Comparison of ENCODE assay signal across 9 cellular contexts in genomic region chr9:136728548-136729123, GRCh38. TPM values are rescaled to one million over a fixed set of nuclear protein-coding genes. Genes with fewer than 3 reads are reported as not detected.
DNase-seq lines count a peak whose midpoint lies in the region; ATAC-seq and TF ChIP-seq lines count a peak whose summit lies in the region.
"Had no signal": no experiment of that assay in that cellular context is flagged by ENCODE, and none has a peak within 500 bp of the region (broad histone marks: within the 10 kb centered on the region; RNA-seq: fewer than 3 reads in every experiment).

No MANE protein-coding gene starts in this region.

- peaks cover 27% of the 10 kb centered on the region for H3K36me3 ChIP-seq in CD4-positive, CD25-positive, alpha-beta regulatory T cell (ENCODE audit: control insufficient read depth, insufficient read depth, low read length)
- H3K36me3 ChIP-seq in hepatocyte (replicated peaks; ENCODE audit: insufficient read depth, low read depth) (no peaks in the 10 kb centered on the region), sigmoid colon (peaks cover 15 to 31% (median 23%) of the 10 kb centered on the region in 4 donors)

- no peak for TF ChIP-seq POLR2A in sigmoid colon (IDR thresholded peaks at IDR 0.05)

- H3K4me3 ChIP-seq in CD4-positive, CD25-positive, alpha-beta regulatory T cell (ENCODE audit: low read depth, low read length): no peak overlapping the region
- H3K4me3 ChIP-seq in hepatocyte (peak overlapping the region; percentile 82), sigmoid colon (peak overlapping the region; percentile 57 to 88 (median 64))

- peaks cover 24% of the 10 kb centered on the region for H3K36me3 Mint-ChIP-seq in CD4-positive, CD25-positive, alpha-beta regulatory T cell
- H3K36me3 Mint-ChIP-seq in activated naive CD8-positive, alpha-beta T cell treated with anti-CD3 and anti-CD28 coated beads, Interleukin-2, amount 10 ng/mL, durations not matched to agents 7 days and 5 days: peaks cover 15% of the 10 kb centered on the region

- intact Hi-C loops in sigmoid colon (cut with DNase I): no loop called here

- H3K4me1 Mint-ChIP-seq in CD4-positive, CD25-positive, alpha-beta regulatory T cell: peaks cover 6 to 37% (median 10%) of the 10 kb centered on the region in 4 donors
- H3K4me1 Mint-ChIP-seq in activated naive CD8-positive, alpha-beta T cell treated with anti-CD3 and anti-CD28 coated beads, Interleukin-2, amount 10 ng/mL, durations not matched to agents 7 days and 5 days: peaks cover 23% of the 10 kb centered on the region

- peak overlapping the region; percentile 98 for H3K4me2 ChIP-seq in hepatocyte

- no peak for TF ChIP-seq EP300 in sigmoid colon (IDR thresholded peaks at IDR 0.05)

- no peak overlapping the region for H3K27ac ChIP-seq in CD4-positive, CD25-positive, alpha-beta regulatory T cell (ENCODE audit: insufficient read depth, low read length, poor library complexity, severe bottlenecking)
- H3K27ac ChIP-seq in hepatocyte (no peak overlapping the region), sigmoid colon (peak overlapping the region; percentile 72 to 87 (median 80))

- 5% methylated on average over 51 of the region's 53 CpGs for WGBS in hepatocyte (ENCODE audit: low lambda C conversion rate, missing lambda C conversion rate)
- WGBS in sigmoid colon, 2 donors: 1 to 3% methylated on average over 53 of the region's 53 CpGs

- no peaks in the 10 kb centered on the region for H3K27me3 ChIP-seq in CD4-positive, CD25-positive, alpha-beta regulatory T cell (ENCODE audit: control insufficient read depth, insufficient read depth, low read length)
- H3K27me3 ChIP-seq in hepatocyte (no peaks in the 10 kb centered on the region), sigmoid colon (no peaks in the 10 kb centered on the region)

- H3K4me1 ChIP-seq in CD4-positive, CD25-positive, alpha-beta regulatory T cell (ENCODE audit: control insufficient read depth, insufficient read depth, low read length, poor library complexity, severe bottlenecking): peaks cover 35% of the 10 kb centered on the region
- H3K4me1 ChIP-seq in hepatocyte (ENCODE audit: insufficient read depth) (peaks cover 23% of the 10 kb centered on the region), sigmoid colon (peaks cover 0 to 43% (median 35%) of the 10 kb centered on the region in 4 donors)

- H3K4me3 Mint-ChIP-seq in CD4-positive, CD25-positive, alpha-beta regulatory T cell: peak overlapping the region in 3 of 4 donors; percentile 60 to 76 (median 72)
- peak overlapping the region; percentile 42 for H3K4me3 Mint-ChIP-seq in activated naive CD8-positive, alpha-beta T cell treated with anti-CD3 and anti-CD28 coated beads, Interleukin-2, amount 10 ng/mL, durations not matched to agents 7 days and 5 days

- POLR2A ChIA-PET in activated naive CD8-positive, alpha-beta T cell treated with anti-CD3 and anti-CD28 coated beads, Interleukin-2, amount 10 ng/mL, durations not matched to agents 7 days and 5 days (lab: Charles Lee): interaction anchor here (0.6 to 4.0 kb wide), 27 partner anchors 9 to 619 kb away, joined by 3 to 52 read pairs (median 4); partner anchors contain the start of genes AGPAT2, AJM1, DIPK1B and LCN10

- no peaks in the 10 kb centered on the region for H3K9me3 ChIP-seq in CD4-positive, CD25-positive, alpha-beta regulatory T cell (ENCODE audit: control insufficient read depth in 2 of 2, low read length in 2 of 2)
- H3K9me3 ChIP-seq in hepatocyte (ENCODE audit: low read depth) (no peaks in the 10 kb centered on the region), sigmoid colon (no peaks in the 10 kb centered on the region)

- no peaks in the 10 kb centered on the region for H3K9me2 ChIP-seq in hepatocyte (replicated peaks; ENCODE audit: insufficient read depth)

- TF ChIP-seq CTCF in hepatocyte (IDR thresholded peaks at IDR 0.05; ENCODE audit: poor library complexity) (no peak), sigmoid colon (IDR thresholded peaks at IDR 0.05) (no peak)

- H3K27ac Mint-ChIP-seq in CD4-positive, CD25-positive, alpha-beta regulatory T cell: no peak overlapping the region
- H3K27ac Mint-ChIP-seq in activated naive CD8-positive, alpha-beta T cell treated with anti-CD3 and anti-CD28 coated beads, Interleukin-2, amount 10 ng/mL, durations not matched to agents 7 days and 5 days: no peak overlapping the region

- ATAC-seq in CD4-positive, CD25-positive, alpha-beta regulatory T cell (ENCODE audit: low read depth in 2 of 2): peak in 1 of 2 donors; percentile 2
- ATAC-seq in GM19372 (IDR thresholded peaks at IDR 0.05; ENCODE audit: low read depth, unreplicated experiment) (peak; percentile 3), HG03521 (IDR thresholded peaks at IDR 0.05; ENCODE audit: unreplicated experiment) (peak; percentile 22)
- ATAC-seq in activated naive CD8-positive, alpha-beta T cell treated with anti-CD3 and anti-CD28 coated beads, Interleukin-2, amount 10 ng/mL, durations not matched to agents 7 days and 5 days (ENCODE audit: low read depth): peak; percentile 12

- peak in 1 of 3 donors; percentile 20 for DNase-seq in CD4-positive, CD25-positive, alpha-beta regulatory T cell
- peak; percentile 57 for DNase-seq in activated naive CD8-positive, alpha-beta T cell treated with anti-CD3 and anti-CD28 coated beads, Interleukin-2, amount 10 ng/mL, durations not matched to agents 7 days and 5 days
- DNase-seq in hepatocyte (ENCODE audit: low spot score) (no peak), sigmoid colon (no peak), germinal center (ENCODE audit: low spot score) (no peak), NCI-H510A treated with DMSO at 0.1 percent for 48 hours (lab: John Stamatoyannopoulos, UW) (no peak)

- peak overlapping the region; percentile 91 for H2AFZ ChIP-seq in hepatocyte

- peaks cover 55% of the 10 kb centered on the region for H3K79me2 ChIP-seq in hepatocyte

- peaks cover 43% of the 10 kb centered on the region for H4K20me1 ChIP-seq in hepatocyte (ENCODE audit: insufficient read depth, poor library complexity, severe bottlenecking)

- H3K27me3 Mint-ChIP-seq in CD4-positive, CD25-positive, alpha-beta regulatory T cell: peaks cover 9% of the 10 kb centered on the region
- H3K27me3 Mint-ChIP-seq in activated naive CD8-positive, alpha-beta T cell treated with anti-CD3 and anti-CD28 coated beads, Interleukin-2, amount 10 ng/mL, durations not matched to agents 7 days and 5 days: peaks cover 2% of the 10 kb centered on the region

- peaks cover 0 to 3% (median 0%) of the 10 kb centered on the region in 7 donors for H3K9me3 Mint-ChIP-seq in CD4-positive, CD25-positive, alpha-beta regulatory T cell
- H3K9me3 Mint-ChIP-seq in activated naive CD8-positive, alpha-beta T cell treated with anti-CD3 and anti-CD28 coated beads, Interleukin-2, amount 10 ng/mL, durations not matched to agents 7 days and 5 days: no peaks in the 10 kb centered on the region

RNA-seq across cellular contexts. Expression of gene LCN10, which starts 14.1 kb away (rescaled TPM):
- total RNA-seq in CD4-positive, CD25-positive, alpha-beta regulatory T cell: 0.30 TPM
- 1 to 10 TPM; 1.6 to 3.9 (median 3.0) TPM for polyA plus RNA-seq in CD4-positive, CD25-positive, alpha-beta regulatory T cell
- total RNA-seq in activated naive CD8-positive, alpha-beta T cell treated with anti-CD3 and anti-CD28 coated beads, Interleukin-2, amount 10 ng/mL, durations not matched to agents 7 days and 5 days: 1 to 10 TPM in 1 of 2 experiments, under 1 TPM in 1; 1.00 to 1.0 TPM
- total RNA-seq in hepatocyte: not detected in 2 replicates
- polyA plus RNA-seq in hepatocyte: not detected in 2 replicates
- 1 to 10 TPM; 1.5 to 6.4 (median 2.1) TPM for total RNA-seq in sigmoid colon
- 1 to 10 TPM; 1.2 to 9.2 (median 1.8) TPM for polyA plus RNA-seq in sigmoid colon
- total RNA-seq: SK-MEL-5 had no signal

RNA-seq across cellular contexts. Expression of gene DIPK1B, which starts 16.3 kb away (rescaled TPM):
- 1.3 TPM for total RNA-seq in CD4-positive, CD25-positive, alpha-beta regulatory T cell
- polyA plus RNA-seq in CD4-positive, CD25-positive, alpha-beta regulatory T cell: under 1 TPM in 1 of 4 donors, not detected in 3; 0.16 TPM
- under 1 TPM in 1 of 2 experiments, not detected in 1; 0.11 TPM for total RNA-seq in activated naive CD8-positive, alpha-beta T cell treated with anti-CD3 and anti-CD28 coated beads, Interleukin-2, amount 10 ng/mL, durations not matched to agents 7 days and 5 days
- total RNA-seq in hepatocyte (31.7 and 33.3 TPM in 2 replicates), sigmoid colon (10 to 100 TPM in 3 of 4 donors, 1 to 10 TPM in 1; 9.6 to 18.3 (median 14.3) TPM)
- polyA plus RNA-seq in hepatocyte (39.4 and 47.3 TPM in 2 replicates), sigmoid colon (1 to 10 TPM in 1 of 3 donors, under 1 TPM in 2; 0.23 to 6.5 (median 0.60) TPM)

RNA-seq across cellular contexts. Expression of gene LCN6, which starts 19.7 kb away (rescaled TPM):
- total RNA-seq in CD4-positive, CD25-positive, alpha-beta regulatory T cell: not detected
- not detected for polyA plus RNA-seq in CD4-positive, CD25-positive, alpha-beta regulatory T cell
- not detected for total RNA-seq in activated naive CD8-positive, alpha-beta T cell treated with anti-CD3 and anti-CD28 coated beads, Interleukin-2, amount 10 ng/mL, durations not matched to agents 7 days and 5 days
- total RNA-seq in hepatocyte (not detected in 2 replicates), sigmoid colon (10 to 100 TPM in 1 of 4 donors, 1 to 10 TPM in 3; 1.2 to 19.1 (median 8.1) TPM)
- polyA plus RNA-seq in hepatocyte (not detected in 2 replicates), sigmoid colon (1 to 10 TPM; 2.3 to 5.9 (median 4.2) TPM)
- total RNA-seq: SK-MEL-5 had no signal

RNA-seq across cellular contexts. Expression of gene LCN8, which starts 29.4 kb away (rescaled TPM):
- total RNA-seq in CD4-positive, CD25-positive, alpha-beta regulatory T cell: not detected
- polyA plus RNA-seq in CD4-positive, CD25-positive, alpha-beta regulatory T cell: not detected
- not detected for total RNA-seq in activated naive CD8-positive, alpha-beta T cell treated with anti-CD3 and anti-CD28 coated beads, Interleukin-2, amount 10 ng/mL, durations not matched to agents 7 days and 5 days
- total RNA-seq in hepatocyte (not detected in 2 replicates), sigmoid colon (not detected)
- polyA plus RNA-seq in hepatocyte (not detected in 2 replicates), sigmoid colon (under 1 TPM in 1 of 3 donors, not detected in 2; 0.04 TPM)
- total RNA-seq: SK-MEL-5 had no signal

RNA-seq across cellular contexts. Expression of gene LCN15, which starts 35.7 kb away (rescaled TPM):
- total RNA-seq in CD4-positive, CD25-positive, alpha-beta regulatory T cell: not detected
- not detected for polyA plus RNA-seq in CD4-positive, CD25-positive, alpha-beta regulatory T cell
- not detected for total RNA-seq in activated naive CD8-positive, alpha-beta T cell treated with anti-CD3 and anti-CD28 coated beads, Interleukin-2, amount 10 ng/mL, durations not matched to agents 7 days and 5 days
- total RNA-seq in hepatocyte (1.5 and 35.9 TPM in 2 replicates), sigmoid colon (not detected)
- polyA plus RNA-seq in hepatocyte (0.85 and 1.4 TPM in 2 replicates), sigmoid colon (1 to 10 TPM in 2 of 3 donors, under 1 TPM in 1; 0.70 to 9.0 (median 6.6) TPM)

Comparison
In these comparisons a context has a peak if more than half of its experiments do, and no peak if none do; other contexts are left out.
1. H3K27ac ChIP-seq: peak in sigmoid colon (4 of 4); none in CD4-positive, CD25-positive, alpha-beta regulatory T cell (single experiment) and hepatocyte (single experiment).